Comparison of ENCODE assay signal across 15 cellular contexts in genomic region chr9:69143291-69143690, GRCh38.
"Had no signal": no experiment of that assay in that cellular context is flagged by ENCODE, and none has a peak within 500 bp of the region (broad histone marks: within the 10 kb centered on the region; RNA-seq: fewer than 3 reads in every experiment).

No MANE protein-coding gene starts in this region.

- FAIRE-seq: urothelium cell line had no signal

- H3K27ac ChIP-seq: esophagus muscularis mucosa, gastroesophageal sphincter, neutrophil, parathyroid adenoma, tibial artery had no signal

- H3K9ac ChIP-seq: parathyroid adenoma had no signal

- H3K9me3 ChIP-seq: esophagus muscularis mucosa, gastroesophageal sphincter, heart right ventricle, neutrophil, tibial artery had no signal

- DNase-seq: activated CD4-positive, alpha-beta T cell treated with anti-CD3 and anti-CD28 coated beads, Interleukin-2, amount 50 U/mL, for 1 hour; aorta; dorsolateral prefrontal cortex; endodermal cell; left cardiac atrium; naive thymus-derived CD8-positive, alpha-beta T cell; stimulated activated CD4-positive, alpha-beta T cell treated with anti-CD3 and anti-CD28 coated beads, Interleukin-2, amount 100 ng/mL, for 48 hours; stimulated activated naive B cell treated with anti-CD40 and anti-IgM and Interleukin-4, amounts not matched to agents 10 μg/mL and 1 μg/mL and 100 μg/mL, for 72 hours; tibial artery had no signal

- H3K36me3 ChIP-seq: esophagus muscularis mucosa, gastroesophageal sphincter, heart right ventricle, neutrophil, tibial artery had no signal

- H3K4me3 ChIP-seq: dorsolateral prefrontal cortex, esophagus muscularis mucosa, gastroesophageal sphincter, heart right ventricle, tibial artery had no signal

- H3K4me1 ChIP-seq: parathyroid adenoma had no signal

- ATAC-seq: gastroesophageal sphincter; left cardiac atrium; naive thymus-derived CD8-positive, alpha-beta T cell; stimulated activated naive B cell treated with anti-CD40 and anti-IgM and Interleukin-4, amounts not matched to agents 10 μg/mL and 1 μg/mL and 100 μg/mL, for 72 hours had no signal

- H3K27me3 ChIP-seq: dorsolateral prefrontal cortex, esophagus muscularis mucosa, gastroesophageal sphincter, heart right ventricle, neutrophil, tibial artery had no signal

- H2AFZ ChIP-seq: parathyroid adenoma had no signal
